ENCODE assay signal across 8 cellular contexts in the genomic region with DNA sequence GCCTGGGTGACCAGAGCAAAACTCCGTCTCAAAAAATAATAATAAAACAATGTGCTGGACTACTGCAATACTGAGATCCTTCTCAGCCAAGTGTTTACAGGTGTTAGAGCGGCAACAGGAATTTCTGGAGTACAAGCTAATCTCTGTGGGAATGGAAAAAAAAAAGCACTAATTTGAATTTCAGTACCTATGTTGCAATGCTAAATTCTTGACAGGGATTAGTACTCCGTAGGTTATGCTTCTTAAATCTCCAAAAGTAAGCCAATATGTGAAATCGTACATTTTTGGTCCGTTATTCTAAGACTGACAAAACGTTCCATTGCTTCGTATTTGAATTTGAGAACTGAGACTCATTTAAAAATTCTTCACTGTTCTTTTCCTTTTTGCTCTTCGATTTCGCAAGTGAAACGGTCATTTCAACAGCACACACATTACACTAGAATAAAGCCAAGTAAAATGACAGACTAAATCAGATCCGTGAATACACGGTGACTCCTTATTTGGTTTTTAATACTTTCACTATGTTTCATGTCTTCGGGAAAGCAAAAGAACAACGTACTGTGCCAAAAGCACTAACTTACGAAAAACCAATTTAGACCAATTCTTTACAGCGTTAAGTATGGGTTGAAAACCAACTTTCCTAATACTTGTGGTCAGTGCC. TPM values are rescaled to one million over a fixed set of nuclear protein-coding genes. Genes with fewer than 3 reads are reported as not detected.
DNase-seq lines count a peak whose midpoint lies in the region; ATAC-seq, FAIRE-seq and TF ChIP-seq lines count a peak whose summit lies in the region.

No MANE protein-coding gene starts in this region.

- no peak for TF ChIP-seq POLR2A in GM12892 (IDR thresholded peaks at IDR 0.05; ENCODE audit: low read depth, low read length)

- DNase-seq in GM12892 (ENCODE audit: insufficient read length) (no peak), dorsolateral prefrontal cortex (no peak), HT-29 (ENCODE audit: low spot score) (no peak), inferior parietal cortex (ENCODE audit: extremely low spot score) (no peak)
- DNase-seq in activated CD4-positive, alpha-beta T cell treated with anti-CD3 and anti-CD28 coated beads, Interleukin-2, amount 50 U/mL, for 48 hours: no peak

- ATAC-seq in GM18511 (IDR thresholded peaks at IDR 0.05; ENCODE audit: unreplicated experiment): no peak

- TF ChIP-seq EP300 in neural cell (conservative IDR thresholded peaks at IDR 0.05; ENCODE audit: poor library complexity, severe bottlenecking): no peak

- peak; percentile 58 for FAIRE-seq in GM12892 (lab: Jason Lieb, UNC)

- H2AFZ ChIP-seq in OCI-LY1 (ENCODE audit: low read length): no peak overlapping the region
- H2AFZ ChIP-seq in neural cell (ENCODE audit: low read depth, low read length): no peak overlapping the region

- H3K9me2 ChIP-seq in OCI-LY1 (ENCODE audit: low read depth, low read length) (no peaks in the 10 kb centered on the region), neural cell (ENCODE audit: insufficient read depth, low read length) (no peaks in the 10 kb centered on the region)

- H3K79me2 ChIP-seq in OCI-LY1 (ENCODE audit: insufficient read depth, low read length) (peaks cover 12% of the 10 kb centered on the region; the same call in 1 of the 2 replicates), neural cell (replicated peaks; ENCODE audit: insufficient read depth, low read length) (no peaks in the 10 kb centered on the region)

- TF ChIP-seq RAD21 in neural cell (conservative IDR thresholded peaks at IDR 0.05): no peak

- peaks cover 19% of the 10 kb centered on the region for H3K4me1 ChIP-seq in OCI-LY1 (ENCODE audit: insufficient read depth, low read length, severe bottlenecking)

- H3K27me3 ChIP-seq in OCI-LY1 (ENCODE audit: insufficient read depth, low read length) (no peaks in the 10 kb centered on the region), dorsolateral prefrontal cortex (no peaks in the 10 kb centered on the region), neural cell (ENCODE audit: insufficient read depth, low read depth, low read length) (peaks cover 22% of the 10 kb centered on the region)

- H3K4me2 ChIP-seq in OCI-LY1 (ENCODE audit: low read length) (peak overlapping the region; percentile 77), neural cell (ENCODE audit: low read length) (peak overlapping the region; percentile 3)

- TF ChIP-seq CTCF in OCI-LY1 (IDR thresholded peaks at IDR 0.05; ENCODE audit: low read length): no peak
- TF ChIP-seq CTCF in dorsolateral prefrontal cortex (IDR thresholded peaks at IDR 0.05 in 54 of 56, conservative IDR thresholded peaks at IDR 0.05 in 2 of 56; ENCODE audit: low read depth in 1 of 56, partially characterized antibody in 56 of 56): peak in 1 of 56 donors; percentile 17
- no peak for TF ChIP-seq CTCF in neural cell (IDR thresholded peaks at IDR 0.05; ENCODE audit: poor library complexity, severe bottlenecking)

- intact Hi-C loops in dorsolateral prefrontal cortex (cut with DNase I): loop anchor here in 1 of 2 donors (5.0 to 10.0 kb wide), 2 partner anchors 95 to 142 kb away; partner anchors contain the start of genes SPINDOC and ZFTA

- H3K4me3 ChIP-seq in OCI-LY1 (ENCODE audit: low read depth, low read length, poor library complexity, severe bottlenecking) (peak overlapping the region; percentile 71), dorsolateral prefrontal cortex (peak overlapping the region; percentile 66 to 99 (median 92)), neural cell (ENCODE audit: low read length) (peak overlapping the region; percentile 69)

- no peaks in the 10 kb centered on the region for H3K9me3 ChIP-seq in OCI-LY1 (ENCODE audit: low read length)
- no peaks in the 10 kb centered on the region for H3K9me3 ChIP-seq in neural cell (ENCODE audit: low read length)

- no peaks in the 10 kb centered on the region for H3F3A ChIP-seq in OCI-LY1 (ENCODE audit: insufficient read depth, low read length)
- no peaks in the 10 kb centered on the region for H3F3A ChIP-seq in neural cell (ENCODE audit: insufficient read depth, low read length, poor library complexity, severe bottlenecking)

- H3K27ac ChIP-seq in OCI-LY1 (ENCODE audit: low read depth, low read length, poor library complexity, severe bottlenecking) (peak overlapping the region; percentile 21), dorsolateral prefrontal cortex (peak overlapping the region; percentile 18 to 99 (median 97)), neural cell (ENCODE audit: low read length) (no peak overlapping the region)

- no peaks in the 10 kb centered on the region for H4K20me1 ChIP-seq in OCI-LY1 (ENCODE audit: insufficient read depth, low read length)
- no peaks in the 10 kb centered on the region for H4K20me1 ChIP-seq in neural cell (ENCODE audit: insufficient read depth)

- peak overlapping the region; percentile 74 for H3K9ac ChIP-seq in OCI-LY1 (ENCODE audit: low read length)
- no peak overlapping the region for H3K9ac ChIP-seq in neural cell (ENCODE audit: low read length)

- no peaks in the 10 kb centered on the region for H3K36me3 ChIP-seq in OCI-LY1 (ENCODE audit: insufficient read depth, low read length)
- H3K36me3 ChIP-seq in neural cell (ENCODE audit: insufficient read depth, low read length): no peaks in the 10 kb centered on the region

TF ChIP-seq in neural cell, 6 proteins besides CTCF, POLR2A, EP300 and RAD21:
- TF ChIP-seq REST (IDR thresholded peaks at IDR 0.05; ENCODE audit: borderline replicate concordance) (no peak), SMC3 (conservative IDR thresholded peaks at IDR 0.05; ENCODE audit: poor library complexity) (no peak), POLR2AphosphoS5 (IDR thresholded peaks at IDR 0.05) (no peak), MXI1 (conservative IDR thresholded peaks at IDR 0.05; ENCODE audit: poor library complexity, severe bottlenecking) (no peak), TAF1 (IDR thresholded peaks at IDR 0.05; ENCODE audit: low read depth) (no peak), EZH2 (IDR thresholded peaks at IDR 0.05; ENCODE audit: borderline replicate concordance, insufficient read depth, low read length, poor library complexity, severe bottlenecking) (no peak)

RNA-seq across cellular contexts. Expression of gene ATL3, which starts 1.0 kb away (rescaled TPM):
- 21.5 TPM for polyA plus RNA-seq in GM12892 (2012; ENCODE audit: missing spikeins)
- 10 to 100 TPM; 15.2 to 40.3 (median 25.4) TPM for total RNA-seq in dorsolateral prefrontal cortex
- 2.4 and 4.0 TPM in 2 replicates for polyA plus RNA-seq in neural cell
- 3.9 and 6.3 TPM in 2 replicates for polyA minus RNA-seq in neural cell
- total RNA-seq in HT-29 (2014; rRNA removed; shearing (Covaris generic)): 25.7 and 29.2 TPM in 2 replicates

RNA-seq across cellular contexts. Expression of gene RTN3, which starts 11.1 kb away (rescaled TPM):
- polyA plus RNA-seq in GM12892 (2012; ENCODE audit: missing spikeins): 36.3 TPM
- 1,000 to 10,000 TPM in 4 of 120 experiments, 100 to 1,000 TPM in 116; 243 to 1,054 (median 793) TPM for total RNA-seq in dorsolateral prefrontal cortex
- 270 and 283 TPM in 2 replicates for polyA plus RNA-seq in neural cell
- polyA minus RNA-seq in neural cell: 267 and 343 TPM in 2 replicates
- total RNA-seq in HT-29 (2014; rRNA removed; shearing (Covaris generic)): 84.2 and 89.2 TPM in 2 replicates

RNA-seq across cellular contexts. Expression of gene PLAAT3, which starts 56.0 kb away (rescaled TPM):
- 8.1 TPM for polyA plus RNA-seq in GM12892 (2012; ENCODE audit: missing spikeins)
- 100 to 1,000 TPM in 100 of 120 experiments, 10 to 100 TPM in 20; 68.4 to 465 (median 140) TPM for total RNA-seq in dorsolateral prefrontal cortex
- polyA plus RNA-seq in neural cell: not detected in 2 replicates
- not detected in 2 replicates for polyA minus RNA-seq in neural cell
- 324 and 325 TPM in 2 replicates for total RNA-seq in HT-29 (2014; rRNA removed; shearing (Covaris generic))
